1 cellular context compared by ENCODE assay signal in the genomic region with DNA sequence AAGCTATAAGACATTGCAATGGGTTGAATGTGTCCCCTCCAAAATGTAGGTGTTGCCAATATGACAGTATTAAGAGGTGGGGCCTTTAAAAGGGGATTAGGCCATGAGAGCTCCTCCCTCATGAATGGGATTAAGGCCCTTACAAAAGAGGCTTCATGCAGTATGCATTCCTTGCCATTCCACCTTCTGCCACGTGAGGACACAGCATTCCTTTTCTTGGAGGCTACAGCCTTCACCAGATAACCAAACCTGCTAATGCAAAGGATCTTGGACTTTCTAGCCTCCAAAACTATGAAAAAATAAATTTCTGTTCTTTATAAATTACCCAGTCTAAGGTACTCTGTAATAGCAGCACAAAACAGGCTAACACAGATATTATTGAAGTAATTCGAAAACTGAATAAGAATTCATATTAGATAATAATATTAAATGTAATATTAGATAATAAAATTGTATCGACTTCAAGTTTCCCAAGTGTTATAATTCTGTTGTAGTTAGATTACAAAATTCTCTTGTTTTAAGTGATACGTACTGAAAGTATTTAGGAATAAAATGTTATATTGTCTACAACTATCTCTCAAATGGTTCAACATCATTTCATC.
TF ChIP-seq lines count a peak whose summit lies in the region.

No MANE protein-coding gene starts in this region.

TF ChIP-seq in IMR-90, 13 proteins besides CTCF, POLR2A, EP300 and RAD21 (continued from another document):
- 0 out of 2 replicates have a peak, but pooled peaks have one; percentile 17 for TF ChIP-seq USF2 (IDR thresholded peaks at IDR 0.05; ENCODE audit: low read depth, low read length)
